Comparison of ENCODE assay signal across 2 cellular contexts in the genomic region with DNA sequence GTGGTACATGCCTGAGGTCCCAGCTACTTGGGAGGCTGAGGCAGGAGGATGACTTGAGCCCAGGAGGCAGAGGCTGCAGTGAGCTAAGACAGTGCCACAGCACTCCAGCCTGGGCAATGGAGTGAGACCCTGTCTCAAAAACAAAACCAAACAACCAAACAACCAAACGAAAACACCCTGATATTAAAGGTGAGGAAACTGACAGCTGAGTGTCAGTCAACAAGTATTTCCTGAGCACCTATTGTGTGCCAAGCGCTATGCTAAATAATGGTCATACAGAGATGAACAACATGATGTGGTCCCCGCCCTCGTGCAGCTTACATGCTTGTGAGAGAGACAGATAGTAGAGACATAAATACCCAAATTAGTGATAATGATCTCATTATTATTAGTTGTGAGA.
TF ChIP-seq lines count a peak whose summit lies in the region.

No MANE protein-coding gene starts in this region.

TF ChIP-seq in HepG2, 621 proteins besides CTCF, POLR2A, EP300 and RAD21:
- TF ChIP-seq ZNF256 (CRISPR knock-in tag; conservative IDR thresholded peaks at IDR 0.05) (no peak), HNF1A (IDR thresholded peaks at IDR 0.05; ENCODE audit: low read depth) (no peak), HNF1A (CRISPR knock-in tag; IDR thresholded peaks at IDR 0.05; ENCODE audit: borderline replicate concordance) (no peak), ZNF3 (CRISPR knock-in tag; IDR thresholded peaks at IDR 0.05) (peak; percentile 87), SP5 (CRISPR knock-in tag; IDR thresholded peaks at IDR 0.05; ENCODE audit: borderline replicate concordance, low read depth) (no peak)
- TF ChIP-seq, protein P1, sequence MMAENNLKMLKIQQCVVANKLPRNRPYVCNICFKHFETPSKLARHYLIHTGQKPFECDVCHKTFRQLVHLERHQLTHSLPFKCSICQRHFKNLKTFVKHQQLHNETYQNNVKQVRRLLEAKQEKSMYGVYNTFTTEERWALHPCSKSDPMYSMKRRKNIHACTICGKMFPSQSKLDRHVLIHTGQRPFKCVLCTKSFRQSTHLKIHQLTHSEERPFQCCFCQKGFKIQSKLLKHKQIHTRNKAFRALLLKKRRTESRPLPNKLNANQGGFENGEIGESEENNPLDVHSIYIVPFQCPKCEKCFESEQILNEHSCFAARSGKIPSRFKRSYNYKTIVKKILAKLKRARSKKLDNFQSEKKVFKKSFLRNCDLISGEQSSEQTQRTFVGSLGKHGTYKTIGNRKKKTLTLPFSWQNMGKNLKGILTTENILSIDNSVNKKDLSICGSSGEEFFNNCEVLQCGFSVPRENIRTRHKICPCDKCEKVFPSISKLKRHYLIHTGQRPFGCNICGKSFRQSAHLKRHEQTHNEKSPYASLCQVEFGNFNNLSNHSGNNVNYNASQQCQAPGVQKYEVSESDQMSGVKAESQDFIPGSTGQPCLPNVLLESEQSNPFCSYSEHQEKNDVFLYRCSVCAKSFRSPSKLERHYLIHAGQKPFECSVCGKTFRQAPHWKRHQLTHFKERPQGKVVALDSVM (CRISPR knock-in tag; IDR thresholded peaks at IDR 0.05), result peak; percentile 35; the same call in 1 of the 2 replicates
- TF ChIP-seq, protein P2, sequence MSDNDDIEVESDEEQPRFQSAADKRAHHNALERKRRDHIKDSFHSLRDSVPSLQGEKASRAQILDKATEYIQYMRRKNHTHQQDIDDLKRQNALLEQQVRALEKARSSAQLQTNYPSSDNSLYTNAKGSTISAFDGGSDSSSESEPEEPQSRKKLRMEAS (IDR thresholded peaks at IDR 0.05), result no peak

TF ChIP-seq in K562, 482 proteins besides CTCF, POLR2A, EP300 and RAD21:
- TF ChIP-seq, protein P3, sequence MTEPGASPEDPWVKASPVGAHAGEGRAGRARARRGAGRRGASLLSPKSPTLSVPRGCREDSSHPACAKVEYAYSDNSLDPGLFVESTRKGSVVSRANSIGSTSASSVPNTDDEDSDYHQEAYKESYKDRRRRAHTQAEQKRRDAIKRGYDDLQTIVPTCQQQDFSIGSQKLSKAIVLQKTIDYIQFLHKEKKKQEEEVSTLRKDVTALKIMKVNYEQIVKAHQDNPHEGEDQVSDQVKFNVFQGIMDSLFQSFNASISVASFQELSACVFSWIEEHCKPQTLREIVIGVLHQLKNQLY (CRISPR knock-in tag; conservative IDR thresholded peaks at IDR 0.05), result no peak
- TF ChIP-seq MAFK (IDR thresholded peaks at IDR 0.05; ENCODE audit: low read length) (no peak), ZFP1 (CRISPR knock-in tag; IDR thresholded peaks at IDR 0.05) (no peak), BCOR (IDR thresholded peaks at IDR 0.05) (peak; percentile 65; the same call in 1 of the 2 replicates), ZSCAN29 (IDR thresholded peaks at IDR 0.05) (no peak), GTF2A2 (tag; IDR thresholded peaks at IDR 0.05) (no peak), PHB2 (IDR thresholded peaks at IDR 0.05; ENCODE audit: low read depth) (no peak), DACH1 (IDR thresholded peaks at IDR 0.05; ENCODE audit: partially characterized antibody) (peak; percentile 25), SMARCA5 (IDR thresholded peaks at IDR 0.05) (peak; percentile 53; the same call in 1 of the 2 replicates), ARID3A (IDR thresholded peaks at IDR 0.05; ENCODE audit: borderline replicate concordance, low read depth, low read length) (no peak), PKNOX1 (IDR thresholded peaks at IDR 0.05) (peak; percentile 12; the same call in 1 of the 2 replicates), POLR2AphosphoS5 (IDR thresholded peaks at IDR 0.05; ENCODE audit: control insufficient read depth, insufficient read depth, low read depth, low read length) (no peak)
